20 cellular contexts compared by ENCODE assay signal in genomic region chr5:30846171-30846570, GRCh38.
"Had no signal": no experiment of that assay in that cellular context is flagged by ENCODE, and none has a peak within 500 bp of the region (broad histone marks: within the 10 kb centered on the region; RNA-seq: fewer than 3 reads in every experiment).

No MANE protein-coding gene starts in this region.

- DNase-seq: activated CD4-positive, alpha-beta T cell treated with anti-CD3 and anti-CD28 coated beads for 48 hours; activated CD4-positive, alpha-beta T cell treated with anti-CD3 and anti-CD28 coated beads, Interleukin-2, amount 50 U/mL, for 4 hours; activated CD4-positive, CD25-positive, alpha-beta regulatory T cell treated with anti-CD3 and anti-CD28 coated beads, Interleukin-2, amount 50 U/mL, for 72 hours; activated CD8-positive, alpha-beta memory T cell treated with anti-CD3 and anti-CD28 coated beads, Interleukin-2, amount 50 U/mL, for 48 hours; activated CD8-positive, alpha-beta T cell treated with anti-CD3 and anti-CD28 coated beads, Interleukin-2, amount 10 ng/mL, durations not matched to agents 7 days and 5 days; activated effector memory CD4-positive, alpha-beta T cell treated with Interleukin-2 at 50 U/mL for 16 hours; activated naive CD4-positive, alpha-beta T cell; activated T-cell treated with anti-CD3 and anti-CD28 coated beads, Interleukin-2, amount 50 U/mL, for 1 hour; aorta; central memory CD4-positive, alpha-beta T cell; NCI-H1092; NCI-H1930; NCI-H2171; NCI-H2227 treated with DMSO at 0.1 percent for 48 hours; NCI-H510A; NCI-H526 treated with DMSO at 0.1 percent for 48 hours; NCI-H82; Right ventricle myocardium superior had no signal

- H3K4me3 ChIP-seq: SJSA1 had no signal

- ATAC-seq: activated CD8-positive, alpha-beta T cell treated with anti-CD3 and anti-CD28 coated beads, Interleukin-2, amount 10 ng/mL, durations not matched to agents 7 days and 5 days; Panc1 had no signal
